1 cellular context compared by ENCODE assay signal in the genomic region with DNA sequence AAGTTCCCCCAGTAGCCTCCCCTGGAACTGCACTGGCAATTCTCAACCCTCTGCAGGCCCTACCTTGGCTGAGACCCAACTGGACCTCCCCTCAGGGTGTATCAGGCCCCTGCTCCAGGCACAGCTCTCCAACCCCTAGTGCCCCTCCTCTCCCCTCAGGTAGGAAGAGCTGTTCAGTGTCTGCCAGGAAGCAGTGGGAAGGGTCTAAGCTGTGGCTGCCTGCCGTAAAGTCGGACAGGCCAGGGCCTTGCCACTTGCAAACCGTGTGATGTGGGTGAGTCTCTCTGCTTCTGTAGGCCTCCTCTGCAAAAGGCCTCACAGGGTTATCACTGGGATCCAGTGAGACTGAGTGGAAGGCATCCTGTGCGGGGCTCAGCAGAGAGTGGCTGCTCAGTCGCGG.
TF ChIP-seq lines count a peak whose summit lies in the region.

No MANE protein-coding gene starts in this region.

TF ChIP-seq in GM23338, 12 proteins besides CTCF, POLR2A, EP300 and RAD21 (continued from another document):
- TF ChIP-seq, protein P1, sequence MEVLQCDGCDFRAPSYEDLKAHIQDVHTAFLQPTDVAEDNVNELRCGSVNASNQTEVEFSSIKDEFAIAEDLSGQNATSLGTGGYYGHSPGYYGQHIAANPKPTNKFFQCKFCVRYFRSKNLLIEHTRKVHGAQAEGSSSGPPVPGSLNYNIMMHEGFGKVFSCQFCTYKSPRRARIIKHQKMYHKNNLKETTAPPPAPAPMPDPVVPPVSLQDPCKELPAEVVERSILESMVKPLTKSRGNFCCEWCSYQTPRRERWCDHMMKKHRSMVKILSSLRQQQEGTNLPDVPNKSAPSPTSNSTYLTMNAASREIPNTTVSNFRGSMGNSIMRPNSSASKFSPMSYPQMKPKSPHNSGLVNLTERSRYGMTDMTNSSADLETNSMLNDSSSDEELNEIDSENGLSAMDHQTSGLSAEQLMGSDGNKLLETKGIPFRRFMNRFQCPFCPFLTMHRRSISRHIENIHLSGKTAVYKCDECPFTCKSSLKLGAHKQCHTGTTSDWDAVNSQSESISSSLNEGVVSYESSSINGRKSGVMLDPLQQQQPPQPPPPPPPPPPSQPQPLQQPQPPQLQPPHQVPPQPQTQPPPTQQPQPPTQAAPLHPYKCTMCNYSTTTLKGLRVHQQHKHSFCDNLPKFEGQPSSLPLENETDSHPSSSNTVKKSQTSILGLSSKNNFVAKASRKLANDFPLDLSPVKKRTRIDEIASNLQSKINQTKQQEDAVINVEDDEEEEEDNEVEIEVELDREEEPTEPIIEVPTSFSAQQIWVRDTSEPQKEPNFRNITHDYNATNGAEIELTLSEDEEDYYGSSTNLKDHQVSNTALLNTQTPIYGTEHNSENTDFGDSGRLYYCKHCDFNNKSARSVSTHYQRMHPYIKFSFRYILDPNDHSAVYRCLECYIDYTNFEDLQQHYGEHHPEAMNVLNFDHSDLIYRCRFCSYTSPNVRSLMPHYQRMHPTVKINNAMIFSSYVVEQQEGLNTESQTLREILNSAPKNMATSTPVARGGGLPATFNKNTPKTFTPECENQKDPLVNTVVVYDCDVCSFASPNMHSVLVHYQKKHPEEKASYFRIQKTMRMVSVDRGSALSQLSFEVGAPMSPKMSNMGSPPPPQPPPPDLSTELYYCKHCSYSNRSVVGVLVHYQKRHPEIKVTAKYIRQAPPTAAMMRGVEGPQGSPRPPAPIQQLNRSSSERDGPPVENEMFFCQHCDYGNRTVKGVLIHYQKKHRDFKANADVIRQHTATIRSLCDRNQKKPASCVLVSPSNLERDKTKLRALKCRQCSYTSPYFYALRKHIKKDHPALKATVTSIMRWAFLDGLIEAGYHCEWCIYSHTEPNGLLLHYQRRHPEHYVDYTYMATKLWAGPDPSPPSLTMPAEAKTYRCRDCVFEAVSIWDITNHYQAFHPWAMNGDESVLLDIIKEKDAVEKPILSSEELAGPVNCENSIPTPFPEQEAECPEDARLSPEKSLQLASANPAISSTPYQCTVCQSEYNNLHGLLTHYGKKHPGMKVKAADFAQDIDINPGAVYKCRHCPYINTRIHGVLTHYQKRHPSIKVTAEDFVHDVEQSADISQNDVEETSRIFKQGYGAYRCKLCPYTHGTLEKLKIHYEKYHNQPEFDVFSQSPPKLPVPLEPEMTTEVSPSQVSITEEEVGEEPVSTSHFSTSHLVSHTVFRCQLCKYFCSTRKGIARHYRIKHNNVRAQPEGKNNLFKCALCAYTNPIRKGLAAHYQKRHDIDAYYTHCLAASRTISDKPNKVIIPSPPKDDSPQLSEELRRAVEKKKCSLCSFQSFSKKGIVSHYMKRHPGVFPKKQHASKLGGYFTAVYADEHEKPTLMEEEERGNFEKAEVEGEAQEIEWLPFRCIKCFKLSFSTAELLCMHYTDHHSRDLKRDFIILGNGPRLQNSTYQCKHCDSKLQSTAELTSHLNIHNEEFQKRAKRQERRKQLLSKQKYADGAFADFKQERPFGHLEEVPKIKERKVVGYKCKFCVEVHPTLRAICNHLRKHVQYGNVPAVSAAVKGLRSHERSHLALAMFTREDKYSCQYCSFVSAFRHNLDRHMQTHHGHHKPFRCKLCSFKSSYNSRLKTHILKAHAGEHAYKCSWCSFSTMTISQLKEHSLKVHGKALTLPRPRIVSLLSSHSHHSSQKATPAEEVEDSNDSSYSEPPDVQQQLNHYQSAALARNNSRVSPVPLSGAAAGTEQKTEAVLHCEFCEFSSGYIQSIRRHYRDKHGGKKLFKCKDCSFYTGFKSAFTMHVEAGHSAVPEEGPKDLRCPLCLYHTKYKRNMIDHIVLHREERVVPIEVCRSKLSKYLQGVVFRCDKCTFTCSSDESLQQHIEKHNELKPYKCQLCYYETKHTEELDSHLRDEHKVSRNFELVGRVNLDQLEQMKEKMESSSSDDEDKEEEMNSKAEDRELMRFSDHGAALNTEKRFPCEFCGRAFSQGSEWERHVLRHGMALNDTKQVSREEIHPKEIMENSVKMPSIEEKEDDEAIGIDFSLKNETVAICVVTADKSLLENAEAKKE (CRISPR knock-in tag; IDR thresholded peaks at IDR 0.05): no peak
- no peak for TF ChIP-seq EZH2phosphoT487 (IDR thresholded peaks at IDR 0.05; ENCODE audit: unreplicated experiment)
- TF ChIP-seq NANOG (IDR thresholded peaks at IDR 0.05; ENCODE audit: borderline replicate concordance): no peak
- no peak for TF ChIP-seq ETS1 (IDR thresholded peaks at IDR 0.05)
- TF ChIP-seq JUNB (IDR thresholded peaks at IDR 0.05; ENCODE audit: unreplicated experiment): no peak
- no peak for TF ChIP-seq ZNF114 (CRISPR knock-in tag; IDR thresholded peaks at IDR 0.05)
- TF ChIP-seq CREB1 (CRISPR knock-in tag; IDR thresholded peaks at IDR 0.05; ENCODE audit: low read depth): no peak
